Comparison of ENCODE assay signal across 1 cellular context in genomic region chr20:20793570-20793969, GRCh38.
TF ChIP-seq lines count a peak whose summit lies in the region.

No MANE protein-coding gene starts in this region.

TF ChIP-seq in GM23338, 12 proteins besides CTCF, POLR2A, EP300 and RAD21 (continued from another document):
- TF ChIP-seq ZNF462 (CRISPR knock-in tag; IDR thresholded peaks at IDR 0.05): no peak
